ENCODE assay signal across 15 cellular contexts in the genomic region with DNA sequence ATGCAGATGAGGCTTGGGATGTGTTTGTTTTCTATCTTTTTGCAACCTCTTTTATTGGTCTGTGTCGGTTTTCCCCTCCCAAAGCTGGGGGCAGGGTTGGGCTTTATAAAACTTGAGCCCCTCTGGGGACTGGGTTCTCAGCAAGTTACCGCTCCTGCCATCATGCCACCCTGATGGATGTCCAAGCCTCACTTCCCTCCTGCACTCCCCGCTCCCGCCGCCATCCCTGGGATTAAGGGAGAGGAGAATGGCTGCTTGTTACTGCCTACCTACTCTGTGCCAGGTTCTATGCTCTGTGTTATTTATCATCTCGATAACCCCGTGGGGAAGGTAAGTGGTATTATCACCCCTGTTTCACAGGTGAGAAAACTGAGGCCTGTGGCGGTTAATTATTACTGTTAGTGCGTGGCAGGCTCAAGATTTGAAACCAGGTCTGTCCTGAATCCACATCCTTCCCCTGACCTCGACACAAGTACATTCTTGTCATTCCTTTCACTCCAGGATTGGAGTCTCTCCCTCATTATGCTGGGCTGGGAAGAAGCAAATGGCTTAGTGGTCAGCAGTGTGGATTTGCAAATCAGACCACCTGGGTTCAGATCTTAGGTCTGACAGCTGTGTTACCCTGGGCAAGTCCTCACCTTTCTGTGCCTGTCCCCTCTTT. TPM values are rescaled to one million over a fixed set of nuclear protein-coding genes. Genes with fewer than 3 reads are reported as not detected.
DNase-seq lines count a peak whose midpoint lies in the region; ATAC-seq, FAIRE-seq and TF ChIP-seq lines count a peak whose summit lies in the region.
"Had no signal": no experiment of that assay in that cellular context is flagged by ENCODE, and none has a peak within 500 bp of the region (broad histone marks: within the 10 kb centered on the region; RNA-seq: fewer than 3 reads in every experiment).

No MANE protein-coding gene starts in this region.

- no peaks in the 10 kb centered on the region for H3K9me3 Mint-ChIP-seq in activated T-cell treated with anti-CD3 and anti-CD28 coated beads, Interleukin-2, amount 50 U/mL, for 72 hours
- no peaks in the 10 kb centered on the region for H3K9me3 Mint-ChIP-seq in activated T-cell treated with anti-CD3 and anti-CD28 coated beads, Interleukin-2, amount 50 U/mL, for 4 hours
- no peaks in the 10 kb centered on the region for H3K9me3 Mint-ChIP-seq in astrocyte (ENCODE audit: unreplicated experiment)
- H3K9me3 Mint-ChIP-seq in stimulated activated naive CD8-positive, alpha-beta T cell treated with anti-CD3 and anti-CD28 coated beads, Interleukin-15, amount 100 ng/mL, for 72 hours = no peaks in the 10 kb centered on the region

- H3K36me3 ChIP-seq in astrocyte (ENCODE audit: insufficient read depth, low read length) (peaks cover 29% of the 10 kb centered on the region), Peyer's patch (peaks cover 0 to 37% (median 0%) of the 10 kb centered on the region in 3 donors)

- ATAC-seq in activated T-cell treated with anti-CD3 and anti-CD28 coated beads, Interleukin-2, amount 50 U/mL, for 72 hours (replicated peaks in 1 of 2) = no peak
- no peak for ATAC-seq in activated T-cell treated with anti-CD3 and anti-CD28 coated beads, Interleukin-2, amount 50 U/mL, for 4 hours
- ATAC-seq in stimulated activated naive CD8-positive, alpha-beta T cell treated with anti-CD3 and anti-CD28 coated beads, Interleukin-15, amount 100 ng/mL, for 72 hours = no peak
- ATAC-seq: K562, lower lobe of right lung had no signal

- no peak for DNase-seq in activated T-cell treated with anti-CD3 and anti-CD28 coated beads, Interleukin-2, amount 50 U/mL, for 72 hours
- no peak for DNase-seq in activated T-cell treated with anti-CD3 and anti-CD28 coated beads, Interleukin-2, amount 50 U/mL, for 4 hours
- DNase-seq in astrocyte (ENCODE audit: low read depth) (peak; percentile 61), iPS-NIHi7 (ENCODE audit: extremely low spot score) (peak; percentile 48), hypothalamus (lab: John Stamatoyannopoulos, UW) (no peak), Peyer's patch (no peak)
- no peak for DNase-seq in stimulated activated naive CD8-positive, alpha-beta T cell treated with anti-CD3 and anti-CD28 coated beads, Interleukin-15, amount 100 ng/mL, for 72 hours
- DNase-seq in stimulated activated CD4-positive, alpha-beta T cell treated with anti-CD3 and anti-CD28 coated beads, Interleukin-15, amount 100 ng/mL, for 24 hours = no peak
- DNase-seq: activated CD4-positive, alpha-beta T cell treated with anti-CD3 and anti-CD28 coated beads for 48 hours; activated gamma-delta T cell treated with Interleukin-2 at 50 U/mL for 16 hours; lower lobe of right lung; NCI-H187; tibial artery had no signal

- peak overlapping the region; percentile 33 for H3K27ac Mint-ChIP-seq in activated T-cell treated with anti-CD3 and anti-CD28 coated beads, Interleukin-2, amount 50 U/mL, for 72 hours
- peak overlapping the region; percentile 53 for H3K27ac Mint-ChIP-seq in astrocyte (ENCODE audit: unreplicated experiment)
- H3K27ac Mint-ChIP-seq in stimulated activated naive CD8-positive, alpha-beta T cell treated with anti-CD3 and anti-CD28 coated beads, Interleukin-15, amount 100 ng/mL, for 72 hours = peak overlapping the region; percentile 25 to 80

- H3K4me3 ChIP-seq in astrocyte (ENCODE audit: insufficient read depth, low read depth, low read length) (no peak overlapping the region), Peyer's patch (no peak overlapping the region)
- H3K4me3 ChIP-seq: K562, lower lobe of right lung, right atrium auricular region had no signal

- FAIRE-seq in astrocyte (lab: Jason Lieb, UNC) = peak; percentile 55
- FAIRE-seq: K562 had no signal

- peaks cover 26% of the 10 kb centered on the region for H3K4me1 ChIP-seq in astrocyte (ENCODE audit: insufficient read depth, low read length)
- H3K4me1 ChIP-seq in Peyer's patch = peaks cover 0 to 40% (median 3%) of the 10 kb centered on the region in 4 donors

- no peaks in the 10 kb centered on the region for H3K27me3 Mint-ChIP-seq in activated T-cell treated with anti-CD3 and anti-CD28 coated beads, Interleukin-2, amount 50 U/mL, for 72 hours (ENCODE audit: low read depth)
- H3K27me3 Mint-ChIP-seq in activated T-cell treated with anti-CD3 and anti-CD28 coated beads, Interleukin-2, amount 50 U/mL, for 4 hours (ENCODE audit: low read depth) = no peaks in the 10 kb centered on the region
- H3K27me3 Mint-ChIP-seq in astrocyte (ENCODE audit: low read depth, unreplicated experiment) = no peaks in the 10 kb centered on the region
- H3K27me3 Mint-ChIP-seq in stimulated activated naive CD8-positive, alpha-beta T cell treated with anti-CD3 and anti-CD28 coated beads, Interleukin-15, amount 100 ng/mL, for 72 hours = no peaks in the 10 kb centered on the region

- no peak for TF ChIP-seq CTCF in astrocyte (IDR thresholded peaks at IDR 0.05; ENCODE audit: insufficient read depth, low read depth, low read length)
- TF ChIP-seq CTCF in Peyer's patch (IDR thresholded peaks at IDR 0.05) = no peak

- H3K27me3 ChIP-seq in astrocyte (ENCODE audit: insufficient read depth, low read length) (no peaks in the 10 kb centered on the region), Peyer's patch (no peaks in the 10 kb centered on the region)
- H3K27me3 ChIP-seq: right atrium auricular region, tibial artery had no signal

- H3K36me3 Mint-ChIP-seq in activated T-cell treated with anti-CD3 and anti-CD28 coated beads, Interleukin-2, amount 50 U/mL, for 72 hours (ENCODE audit: insufficient read depth in 2 of 2) = peaks cover 14 to 39% of the 10 kb centered on the region in 2 donors
- peaks cover 31% of the 10 kb centered on the region for H3K36me3 Mint-ChIP-seq in activated T-cell treated with anti-CD3 and anti-CD28 coated beads, Interleukin-2, amount 50 U/mL, for 4 hours (ENCODE audit: insufficient read depth)
- peaks cover 8% of the 10 kb centered on the region for H3K36me3 Mint-ChIP-seq in astrocyte (ENCODE audit: low read depth, unreplicated experiment)

- no peak for TF ChIP-seq POLR2A in Peyer's patch (IDR thresholded peaks at IDR 0.05)

- H3K27ac ChIP-seq in astrocyte (ENCODE audit: low read depth, low read length) (no peak overlapping the region), Peyer's patch (no peak overlapping the region)
- H3K27ac ChIP-seq: lower lobe of right lung, tibial artery had no signal

- H4K20me1 ChIP-seq in astrocyte (ENCODE audit: insufficient read depth, low read length) = peaks cover 85% of the 10 kb centered on the region

- peaks cover 46% of the 10 kb centered on the region for H3K4me1 Mint-ChIP-seq in activated T-cell treated with anti-CD3 and anti-CD28 coated beads, Interleukin-2, amount 50 U/mL, for 72 hours (ENCODE audit: low read depth)
- peaks cover 44% of the 10 kb centered on the region for H3K4me1 Mint-ChIP-seq in activated T-cell treated with anti-CD3 and anti-CD28 coated beads, Interleukin-2, amount 50 U/mL, for 4 hours (ENCODE audit: low read depth)
- peaks cover 35% of the 10 kb centered on the region for H3K4me1 Mint-ChIP-seq in astrocyte (ENCODE audit: low read depth, unreplicated experiment)
- H3K4me1 Mint-ChIP-seq in stimulated activated naive CD8-positive, alpha-beta T cell treated with anti-CD3 and anti-CD28 coated beads, Interleukin-15, amount 100 ng/mL, for 72 hours = peaks cover 52% of the 10 kb centered on the region

- H2AFZ ChIP-seq in astrocyte (ENCODE audit: low read depth, low read length) = no peak overlapping the region

- H3K9me3 ChIP-seq in astrocyte (ENCODE audit: insufficient read depth, low read depth, low read length) = no peaks in the 10 kb centered on the region
- no peaks in the 10 kb centered on the region for H3K9me3 ChIP-seq in Peyer's patch
- H3K9me3 ChIP-seq: lower lobe of right lung, right atrium auricular region, tibial artery had no signal

- peaks cover 81% of the 10 kb centered on the region for H3K79me2 ChIP-seq in astrocyte (ENCODE audit: insufficient read depth, low read length)

- peak overlapping the region; percentile 97 for H3K4me2 ChIP-seq in astrocyte (ENCODE audit: low read length)

- no peak overlapping the region for H3K4me3 Mint-ChIP-seq in activated T-cell treated with anti-CD3 and anti-CD28 coated beads, Interleukin-2, amount 50 U/mL, for 72 hours
- H3K4me3 Mint-ChIP-seq in activated T-cell treated with anti-CD3 and anti-CD28 coated beads, Interleukin-2, amount 50 U/mL, for 4 hours = no peak overlapping the region
- peak overlapping the region; percentile 8 for H3K4me3 Mint-ChIP-seq in astrocyte (ENCODE audit: unreplicated experiment)
- H3K4me3 Mint-ChIP-seq in stimulated activated naive CD8-positive, alpha-beta T cell treated with anti-CD3 and anti-CD28 coated beads, Interleukin-15, amount 100 ng/mL, for 72 hours = no peak overlapping the region

- H3K9ac ChIP-seq in astrocyte (ENCODE audit: low read length) = peak overlapping the region; percentile 57

RNA-seq across cellular contexts. Expression of a gene that starts 4.5 kb away (rescaled TPM):
- 100 to 1,000 TPM; 160 to 197 TPM for total RNA-seq in activated T-cell treated with anti-CD3 and anti-CD28 coated beads, Interleukin-2, amount 50 U/mL, for 72 hours
- 100 to 1,000 TPM; 236 to 281 (median 254) TPM for total RNA-seq in activated T-cell treated with anti-CD3 and anti-CD28 coated beads, Interleukin-2, amount 50 U/mL, for 4 hours
- total RNA-seq in astrocyte = 232 and 244 TPM in 2 replicates
- 100 to 1,000 TPM; 114 to 203 (median 146) TPM for total RNA-seq in Peyer's patch

RNA-seq across cellular contexts. Expression of a gene that starts 20.3 kb away (rescaled TPM):
- total RNA-seq in activated T-cell treated with anti-CD3 and anti-CD28 coated beads, Interleukin-2, amount 50 U/mL, for 72 hours = 10 to 100 TPM; 82.2 to 88.6 TPM
- total RNA-seq in activated T-cell treated with anti-CD3 and anti-CD28 coated beads, Interleukin-2, amount 50 U/mL, for 4 hours = 10 to 100 TPM; 45.4 to 51.4 (median 49.4) TPM
- total RNA-seq in astrocyte (110 and 128 TPM in 2 replicates), Peyer's patch (100 to 1,000 TPM; 118 to 188 (median 154) TPM)

RNA-seq across cellular contexts. Expression of a gene that starts 34.7 kb away (rescaled TPM):
- total RNA-seq in activated T-cell treated with anti-CD3 and anti-CD28 coated beads, Interleukin-2, amount 50 U/mL, for 72 hours = 10 to 100 TPM; 60.4 to 85.6 TPM
- 10 to 100 TPM; 13.5 to 18.8 (median 16.0) TPM for total RNA-seq in activated T-cell treated with anti-CD3 and anti-CD28 coated beads, Interleukin-2, amount 50 U/mL, for 4 hours
- total RNA-seq in astrocyte (75.7 and 80.8 TPM in 2 replicates), Peyer's patch (10 to 100 TPM; 19.8 to 66.8 (median 27.3) TPM)

RNA-seq across cellular contexts. Expression of a gene that starts 53.1 kb away (rescaled TPM):
- total RNA-seq in activated T-cell treated with anti-CD3 and anti-CD28 coated beads, Interleukin-2, amount 50 U/mL, for 72 hours = 10 to 100 TPM; 71.6 to 82.4 TPM
- 10 to 100 TPM; 77.7 to 83.4 (median 81.4) TPM for total RNA-seq in activated T-cell treated with anti-CD3 and anti-CD28 coated beads, Interleukin-2, amount 50 U/mL, for 4 hours
- total RNA-seq in astrocyte (35.9 and 36.3 TPM in 2 replicates), Peyer's patch (10 to 100 TPM; 24.9 to 47.0 (median 35.3) TPM)

RNA-seq across cellular contexts. Expression of a gene that starts 53.7 kb away (rescaled TPM):
- total RNA-seq in activated T-cell treated with anti-CD3 and anti-CD28 coated beads, Interleukin-2, amount 50 U/mL, for 72 hours = 10 to 100 TPM; 66.7 to 84.3 TPM
- total RNA-seq in activated T-cell treated with anti-CD3 and anti-CD28 coated beads, Interleukin-2, amount 50 U/mL, for 4 hours = 100 to 1,000 TPM in 2 of 3 donors, 10 to 100 TPM in 1; 95.3 to 103 (median 100) TPM
- total RNA-seq in astrocyte (79.4 and 86.3 TPM in 2 replicates), Peyer's patch (10 to 100 TPM; 42.6 to 60.2 (median 53.5) TPM)

Comparison
In these comparisons a context has a peak if more than half of its experiments do, and no peak if none do; other contexts are left out.
1. DNase-seq: peak in astrocyte (single experiment) and iPS-NIHi7 (single experiment); none in activated T-cell treated with anti-CD3 and anti-CD28 coated beads, Interleukin-2, amount 50 U/mL, for 72 hours (0 of 2), activated T-cell treated with anti-CD3 and anti-CD28 coated beads, Interleukin-2, amount 50 U/mL, for 4 hours (single experiment), stimulated activated naive CD8-positive, alpha-beta T cell treated with anti-CD3 and anti-CD28 coated beads, Interleukin-15, amount 100 ng/mL, for 72 hours (0 of 2), stimulated activated CD4-positive, alpha-beta T cell treated with anti-CD3 and anti-CD28 coated beads, Interleukin-15, amount 100 ng/mL, for 24 hours (single experiment), hypothalamus (0 of 51) and Peyer's patch (0 of 3).
2. Peak in every context shown above with its lines, with median percentiles within 50 percentile points of each other: H3K27ac Mint-ChIP-seq.